27 cellular contexts compared by ENCODE assay signal in genomic region chr9:13076616-13077015, GRCh38.
"Had no signal": no experiment of that assay in that cellular context is flagged by ENCODE, and none has a peak within 500 bp of the region (broad histone marks: within the 10 kb centered on the region; RNA-seq: fewer than 3 reads in every experiment).

No MANE protein-coding gene starts in this region.

- FAIRE-seq: urothelium cell line had no signal

- H3K9me3 ChIP-seq: suprapubic skin, testis, thyroid gland, upper lobe of right lung, vagina had no signal

- H3K27ac ChIP-seq: stomach, suprapubic skin, testis, thoracic aorta, thyroid gland, tibial artery, tibial nerve, transverse colon, upper lobe of left lung, upper lobe of right lung, uterus, vagina had no signal

- DNase-seq: stimulated activated CD4-positive, alpha-beta T cell treated with anti-CD3 and anti-CD28 coated beads, Interleukin-2, amount 100 ng/mL, for 48 hours; stimulated activated CD4-positive, alpha-beta T cell treated with anti-CD3 and anti-CD28 coated beads, Interleukin-4, amount 100 ng/mL, for 1 hour; stimulated activated CD4-positive, alpha-beta T cell treated with anti-CD3 and anti-CD28 coated beads, Interleukin-4, amount 100 ng/mL, for 24 hours; stimulated activated CD4-positive, alpha-beta T cell treated with anti-CD3 and anti-CD28 coated beads, Interleukin-4, amount 100 ng/mL, for 4 hours; stimulated activated CD8-positive, alpha-beta memory T cell treated with anti-CD3 and anti-CD28 coated beads, Interleukin-4, amount 100 ng/mL, for 48 hours; stimulated activated naive B cell treated with anti-CD40 and anti-IgM and Interleukin-4, amounts not matched to agents 10 μg/mL and 1 μg/mL and 100 μg/mL, for 72 hours; stimulated activated naive CD4-positive, alpha-beta T cell; stimulated activated naive CD4-positive, alpha-beta T cell treated with Interleukin-2 at 50 U/mL for 16 hours; stimulated activated naive CD8-positive, alpha-beta T cell treated with anti-CD3 and anti-CD28 coated beads, Interleukin-15, amount 100 ng/mL, for 72 hours; stimulated activated naive CD8-positive, alpha-beta T cell treated with anti-CD3 and anti-CD28 coated beads, Interleukin-15, Interleukin-2, amounts not matched to agents 100 U/mL and 50 U/mL, for 24 hours; stomach; substantia nigra; testis; thyroid gland; tibial artery; transverse colon; trophoblast cell; upper lobe of left lung; upper lobe of right lung; uterus had no signal

- H3K36me3 ChIP-seq: stomach, suprapubic skin, thoracic aorta, thyroid gland, tibial artery, tibial nerve, transverse colon, upper lobe of left lung, upper lobe of right lung, uterus, vagina had no signal

- H3K4me3 ChIP-seq: stomach, suprapubic skin, testis, thoracic aorta, thyroid gland, tibial artery, tibial nerve, transverse colon, upper lobe of left lung, upper lobe of right lung, uterus, vagina had no signal

- H3K4me1 ChIP-seq: stomach, suprapubic skin, testis, thyroid gland, tibial artery, tibial nerve, transverse colon, upper lobe of left lung, upper lobe of right lung, uterus, vagina had no signal

- H3K27me3 ChIP-seq: stomach, suprapubic skin, testis, thyroid gland, tibial artery, tibial nerve, transverse colon, upper lobe of left lung, upper lobe of right lung, uterus, vagina had no signal

- ATAC-seq: stimulated activated effector memory CD8-positive, alpha-beta T cell treated with anti-CD3 and anti-CD28 coated beads, Interleukin-12 subunit alpha, Interleukin-12 subunit beta, amount 100 ng/mL, for 72 hours; stimulated activated memory B cell treated with anti-CD40 and anti-IgM and Interleukin-4, amounts not matched to agents 10 μg/mL and 1 μg/mL and 100 μg/mL, for 72 hours; stimulated activated naive B cell treated with anti-CD40 and anti-IgM and Interleukin-4, amounts not matched to agents 10 μg/mL and 1 μg/mL and 100 μg/mL, for 72 hours; stimulated activated naive CD8-positive, alpha-beta T cell treated with anti-CD3 and anti-CD28 coated beads, Interleukin-15, amount 100 ng/mL, for 72 hours; stimulated activated naive CD8-positive, alpha-beta T cell treated with anti-CD3 and anti-CD28 coated beads, Interleukin-15, Interleukin-2, amounts not matched to agents 100 U/mL and 50 U/mL, for 24 hours; upper lobe of right lung had no signal
